8 cellular contexts compared by ENCODE assay signal in genomic region chr4:77599378-77599777, GRCh38. TPM values are rescaled to one million over a fixed set of nuclear protein-coding genes. Genes with fewer than 3 reads are reported as not detected.
DNase-seq lines count a peak whose midpoint lies in the region; ATAC-seq, FAIRE-seq and TF ChIP-seq lines count a peak whose summit lies in the region.

No MANE protein-coding gene starts in this region.

- no peaks in the 10 kb centered on the region for H4K20me1 ChIP-seq in OCI-LY1 (ENCODE audit: insufficient read depth, low read length)

- H3K4me3 ChIP-seq in AG04449 (ENCODE audit: low read depth, low read length) = no peak overlapping the region
- H3K4me3 ChIP-seq in OCI-LY1 (ENCODE audit: low read depth, low read length, poor library complexity, severe bottlenecking) = no peak overlapping the region
- no peak overlapping the region for H3K4me3 ChIP-seq in epithelial cell of esophagus (ENCODE audit: low read length)
- no peak overlapping the region for H3K4me3 ChIP-seq in small intestine (ENCODE audit: low read depth in 1 of 2, low read length in 2 of 2)

- no peaks in the 10 kb centered on the region for H3K36me3 ChIP-seq in OCI-LY1 (ENCODE audit: insufficient read depth, low read length)
- H3K36me3 ChIP-seq in small intestine (ENCODE audit: control insufficient read depth in 2 of 2, insufficient read depth in 2 of 2, low read length in 2 of 2) = no peaks in the 10 kb centered on the region

- H3K9me3 ChIP-seq in OCI-LY1 (ENCODE audit: low read length) (no peaks in the 10 kb centered on the region), small intestine (ENCODE audit: control insufficient read depth, low read depth) (no peaks in the 10 kb centered on the region)

- no peaks in the 10 kb centered on the region for H3K79me2 ChIP-seq in OCI-LY1 (ENCODE audit: insufficient read depth, low read length)

- H3F3A ChIP-seq in OCI-LY1 (ENCODE audit: insufficient read depth, low read length) = no peaks in the 10 kb centered on the region

- H3K27me3 ChIP-seq in OCI-LY1 (ENCODE audit: insufficient read depth, low read length) (0 out of 2 replicates have a peak, but pooled peaks cover 4% of the 10 kb centered on the region), small intestine (ENCODE audit: control insufficient read depth in 2 of 2, insufficient read depth in 2 of 2, low read length in 2 of 2) (no peaks in the 10 kb centered on the region)

- FAIRE-seq in small intestine (lab: Jason Lieb, UNC) = no peak

- H3K27ac ChIP-seq in OCI-LY1 (ENCODE audit: low read depth, low read length, poor library complexity, severe bottlenecking) (no peak overlapping the region), small intestine (ENCODE audit: low read depth in 1 of 2, low read length in 1 of 2) (no peak overlapping the region)

- CTCF ChIA-PET in AG04449 (lab: Yijun Ruan, JAX) = interaction anchor here (0.6 to 12.1 kb wide), 20 partner anchors 8 to 359 kb away, joined by 3 to 275 read pairs (median 4); no protein-coding TSS in a partner anchor

- POLR2A ChIA-PET in AG04449 (lab: Yijun Ruan, JAX) = no interaction called here

- ATAC-seq in HG03095 (IDR thresholded peaks at IDR 0.05; ENCODE audit: unreplicated experiment) (no peak), GM21723 (IDR thresholded peaks at IDR 0.05; ENCODE audit: unreplicated experiment) (no peak), GM21737 (IDR thresholded peaks at IDR 0.05; ENCODE audit: unreplicated experiment) (no peak)

- no peaks in the 10 kb centered on the region for H3K4me1 ChIP-seq in OCI-LY1 (ENCODE audit: insufficient read depth, low read length, severe bottlenecking)
- no peaks in the 10 kb centered on the region for H3K4me1 ChIP-seq in small intestine (ENCODE audit: control insufficient read depth in 2 of 2, insufficient read depth in 1 of 2, low read depth in 1 of 2, low read length in 1 of 2)

- no peak overlapping the region for H3K4me2 ChIP-seq in OCI-LY1 (ENCODE audit: low read length)

- H3K9ac ChIP-seq in OCI-LY1 (ENCODE audit: low read length) = no peak overlapping the region

- 19 to 34% (median 31%) methylated on average over 2 of the region's 2 CpGs for WGBS in small intestine, 3 donors

- DNase-seq in AG04449 (ENCODE audit: low read depth, low spot score) = no peak
- DNase-seq in epithelial cell of esophagus (ENCODE audit: low read depth) = peak; percentile 67
- peak; percentile 63 for DNase-seq in small intestine

- H2AFZ ChIP-seq in OCI-LY1 (ENCODE audit: low read length) = no peak overlapping the region

- H3K9me2 ChIP-seq in OCI-LY1 (ENCODE audit: low read depth, low read length) = no peaks in the 10 kb centered on the region

- TF ChIP-seq CTCF in AG04449 (IDR thresholded peaks at IDR 0.05; ENCODE audit: insufficient read depth, low read length, missing control alignments) (peak; percentile 69), GM12874 (IDR thresholded peaks at IDR 0.05; ENCODE audit: insufficient read depth, low read depth, low read length) (peak; percentile 64), OCI-LY1 (IDR thresholded peaks at IDR 0.05; ENCODE audit: low read length) (peak; percentile 54), epithelial cell of esophagus (IDR thresholded peaks at IDR 0.05; ENCODE audit: insufficient read depth, low read depth, low read length, missing control alignments) (peak; percentile 70)

RNA-seq across cellular contexts. Expression of gene CXCL13, which starts 6.2 kb away (rescaled TPM):
- 10 to 100 TPM in 1 of 3 donors, 1 to 10 TPM in 1, under 1 TPM in 1; 0.67 to 16.7 (median 1.1) TPM for polyA plus RNA-seq in small intestine
